8 cellular contexts compared by ENCODE assay signal in genomic region chr19:17718988-17719711, GRCh38. TPM values are rescaled to one million over a fixed set of nuclear protein-coding genes. Genes with fewer than 3 reads are reported as not detected.
DNase-seq lines count a peak whose midpoint lies in the region; ATAC-seq and TF ChIP-seq lines count a peak whose summit lies in the region.

A gene with protein sequence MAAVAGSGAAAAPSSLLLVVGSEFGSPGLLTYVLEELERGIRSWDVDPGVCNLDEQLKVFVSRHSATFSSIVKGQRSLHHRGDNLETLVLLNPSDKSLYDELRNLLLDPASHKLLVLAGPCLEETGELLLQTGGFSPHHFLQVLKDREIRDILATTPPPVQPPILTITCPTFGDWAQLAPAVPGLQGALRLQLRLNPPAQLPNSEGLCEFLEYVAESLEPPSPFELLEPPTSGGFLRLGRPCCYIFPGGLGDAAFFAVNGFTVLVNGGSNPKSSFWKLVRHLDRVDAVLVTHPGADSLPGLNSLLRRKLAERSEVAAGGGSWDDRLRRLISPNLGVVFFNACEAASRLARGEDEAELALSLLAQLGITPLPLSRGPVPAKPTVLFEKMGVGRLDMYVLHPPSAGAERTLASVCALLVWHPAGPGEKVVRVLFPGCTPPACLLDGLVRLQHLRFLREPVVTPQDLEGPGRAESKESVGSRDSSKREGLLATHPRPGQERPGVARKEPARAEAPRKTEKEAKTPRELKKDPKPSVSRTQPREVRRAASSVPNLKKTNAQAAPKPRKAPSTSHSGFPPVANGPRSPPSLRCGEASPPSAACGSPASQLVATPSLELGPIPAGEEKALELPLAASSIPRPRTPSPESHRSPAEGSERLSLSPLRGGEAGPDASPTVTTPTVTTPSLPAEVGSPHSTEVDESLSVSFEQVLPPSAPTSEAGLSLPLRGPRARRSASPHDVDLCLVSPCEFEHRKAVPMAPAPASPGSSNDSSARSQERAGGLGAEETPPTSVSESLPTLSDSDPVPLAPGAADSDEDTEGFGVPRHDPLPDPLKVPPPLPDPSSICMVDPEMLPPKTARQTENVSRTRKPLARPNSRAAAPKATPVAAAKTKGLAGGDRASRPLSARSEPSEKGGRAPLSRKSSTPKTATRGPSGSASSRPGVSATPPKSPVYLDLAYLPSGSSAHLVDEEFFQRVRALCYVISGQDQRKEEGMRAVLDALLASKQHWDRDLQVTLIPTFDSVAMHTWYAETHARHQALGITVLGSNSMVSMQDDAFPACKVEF (plus strand): TSS chr19:17719480. CDS start chr19:17719503, 23 bp downstream.

- peak; percentile 81 to 89 for ATAC-seq in activated CD4-positive, CD25-positive, alpha-beta regulatory T cell treated with anti-CD3 and anti-CD28 coated beads, Interleukin-2, amount 50 U/mL, for 24 hours
- ATAC-seq in GM21717 (IDR thresholded peaks at IDR 0.05; ENCODE audit: unreplicated experiment), result no peak

- POLR2A ChIA-PET in HEK293 (lab: Yijun Ruan, JAX), result interaction anchor here (0.6 to 3.0 kb wide), 10 partner anchors 14 to 207 kb away, joined by 3 to 10 read pairs (median 4); partner anchors contain the start of genes B3GNT3, PGLS and RPL18A

- H3K4me3 ChIP-seq in HEK293 (ENCODE audit: low read depth, low read length), result peak within 1 kb of the TSS; percentile 93
- H3K4me3 ChIP-seq in kidney epithelial cell (ENCODE audit: low read depth, low read length), result peak within 1 kb of the TSS; percentile 92

- peaks cover 6% of the 10 kb centered on the region for H3K4me1 ChIP-seq in HEK293 (ENCODE audit: control insufficient read depth, insufficient read depth, low read length)

- no peaks in the 10 kb centered on the region for H3K9me3 ChIP-seq in HEK293 (ENCODE audit: control insufficient read depth, insufficient read depth, low read depth, low read length)

- H3K27me3 ChIP-seq in kidney epithelial cell (ENCODE audit: control insufficient read depth, insufficient read depth, low read length), result no peaks in the 10 kb centered on the region

- TF ChIP-seq CTCF in HEK293 (tag by site-specific recombination; IDR thresholded peaks at IDR 0.05), result no peak
- TF ChIP-seq CTCF in kidney epithelial cell (IDR thresholded peaks at IDR 0.05; ENCODE audit: insufficient read depth, low read length, poor library complexity, severe bottlenecking), result no peak

- peak within 1 kb of the TSS; percentile 50; the same call in 1 of the 2 replicates for H3K27ac ChIP-seq in HEK293 (ENCODE audit: extremely low read depth, low read depth, low read length)

- DNase-seq in GF-D8 (lab: John Stamatoyannopoulos, UW) (peak; percentile 62), NCI-H2029 treated with DMSO at 0.1 percent for 48 hours (lab: John Stamatoyannopoulos, UW) (peak; percentile 27), cerebellar cortex (ENCODE audit: low spot score) (peak; percentile 62), kidney epithelial cell (ENCODE audit: low read depth) (no peak)
- DNase-seq in stimulated activated CD4-positive, alpha-beta T cell treated with anti-CD3 and anti-CD28 coated beads, Interleukin-1b, Interleukin-23, amount 100 ng/mL, for 24 hours (ENCODE audit: low read depth in 4 of 4, low spot score in 1 of 4), result peak; percentile 42 to 58 (median 50)

- H3K36me3 ChIP-seq in HEK293 (ENCODE audit: control insufficient read depth in 2 of 2, insufficient read depth in 1 of 2, low read length in 2 of 2), result peaks cover 7 to 19% of the 10 kb centered on the region in 2 experiments; a peak in 2 of 3 replicates
- H3K36me3 ChIP-seq in kidney epithelial cell (ENCODE audit: control insufficient read depth, insufficient read depth, low read length), result no peaks in the 10 kb centered on the region

- CTCF ChIA-PET in HEK293 (lab: Yijun Ruan, JAX), result interaction anchor here (0.6 to 1.4 kb wide), 5 partner anchors 34 to 254 kb away, joined by 3 to 8 read pairs (median 3); no protein-coding TSS in a partner anchor

TF ChIP-seq in HEK293, 187 proteins besides CTCF, POLR2A, EP300 and RAD21 (continues in another document):
- TF ChIP-seq ZNF394 (tag by site-specific recombination; IDR thresholded peaks at IDR 0.05; ENCODE audit: borderline replicate concordance) (peak; percentile 11; the same call in 1 of the 2 replicates), ZNF514 (tag by site-specific recombination; IDR thresholded peaks at IDR 0.05) (no peak), ZNF292 (tag by site-specific recombination; IDR thresholded peaks at IDR 0.05; ENCODE audit: borderline replicate concordance, low read depth) (no peak), ZNF623 (tag by site-specific recombination; IDR thresholded peaks at IDR 0.05) (no peak), BCL11A (tag by site-specific recombination; IDR thresholded peaks at IDR 0.05; ENCODE audit: low read depth) (peak; percentile 49; the same call in 1 of the 2 replicates), ZNF621 (tag by site-specific recombination; IDR thresholded peaks at IDR 0.05) (no peak), SP3 (tag by site-specific recombination; IDR thresholded peaks at IDR 0.05) (peak; percentile 97), KLF7 (tag by site-specific recombination; IDR thresholded peaks at IDR 0.05; ENCODE audit: borderline replicate concordance) (0 out of 2 replicates have a peak, but pooled peaks have one; percentile 48), ATF2 (tag by site-specific recombination; IDR thresholded peaks at IDR 0.05; ENCODE audit: low read depth) (no peak), ZNF132 (tag by site-specific recombination; IDR thresholded peaks at IDR 0.05; ENCODE audit: borderline replicate concordance) (no peak), ZNF19 (tag by site-specific recombination; IDR thresholded peaks at IDR 0.05; ENCODE audit: low read depth) (no peak), ZFP69B (tag by site-specific recombination; IDR thresholded peaks at IDR 0.05) (peak; percentile 99), ZBTB1 (tag by site-specific recombination; IDR thresholded peaks at IDR 0.05) (no peak), ZNF501 (tag by site-specific recombination; IDR thresholded peaks at IDR 0.05) (no peak)
- TF ChIP-seq, protein P1, sequence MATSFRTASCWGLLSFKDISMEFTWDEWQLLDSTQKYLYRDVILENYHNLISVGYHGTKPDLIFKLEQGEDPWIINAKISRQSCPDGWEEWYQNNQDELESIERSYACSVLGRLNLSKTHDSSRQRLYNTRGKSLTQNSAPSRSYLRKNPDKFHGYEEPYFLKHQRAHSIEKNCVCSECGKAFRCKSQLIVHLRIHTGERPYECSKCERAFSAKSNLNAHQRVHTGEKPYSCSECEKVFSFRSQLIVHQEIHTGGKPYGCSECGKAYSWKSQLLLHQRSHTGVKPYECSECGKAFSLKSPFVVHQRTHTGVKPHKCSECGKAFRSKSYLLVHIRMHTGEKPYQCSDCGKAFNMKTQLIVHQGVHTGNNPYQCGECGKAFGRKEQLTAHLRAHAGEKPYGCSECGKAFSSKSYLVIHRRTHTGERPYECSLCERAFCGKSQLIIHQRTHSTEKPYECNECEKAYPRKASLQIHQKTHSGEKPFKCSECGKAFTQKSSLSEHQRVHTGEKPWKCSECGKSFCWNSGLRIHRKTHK (tag by site-specific recombination; IDR thresholded peaks at IDR 0.05), result no peak
- TF ChIP-seq, protein P2, sequence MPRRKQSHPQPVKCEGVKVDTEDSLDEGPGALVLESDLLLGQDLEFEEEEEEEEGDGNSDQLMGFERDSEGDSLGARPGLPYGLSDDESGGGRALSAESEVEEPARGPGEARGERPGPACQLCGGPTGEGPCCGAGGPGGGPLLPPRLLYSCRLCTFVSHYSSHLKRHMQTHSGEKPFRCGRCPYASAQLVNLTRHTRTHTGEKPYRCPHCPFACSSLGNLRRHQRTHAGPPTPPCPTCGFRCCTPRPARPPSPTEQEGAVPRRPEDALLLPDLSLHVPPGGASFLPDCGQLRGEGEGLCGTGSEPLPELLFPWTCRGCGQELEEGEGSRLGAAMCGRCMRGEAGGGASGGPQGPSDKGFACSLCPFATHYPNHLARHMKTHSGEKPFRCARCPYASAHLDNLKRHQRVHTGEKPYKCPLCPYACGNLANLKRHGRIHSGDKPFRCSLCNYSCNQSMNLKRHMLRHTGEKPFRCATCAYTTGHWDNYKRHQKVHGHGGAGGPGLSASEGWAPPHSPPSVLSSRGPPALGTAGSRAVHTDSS (tag by site-specific recombination; IDR thresholded peaks at IDR 0.05), result no peak
- TF ChIP-seq, protein P3, sequence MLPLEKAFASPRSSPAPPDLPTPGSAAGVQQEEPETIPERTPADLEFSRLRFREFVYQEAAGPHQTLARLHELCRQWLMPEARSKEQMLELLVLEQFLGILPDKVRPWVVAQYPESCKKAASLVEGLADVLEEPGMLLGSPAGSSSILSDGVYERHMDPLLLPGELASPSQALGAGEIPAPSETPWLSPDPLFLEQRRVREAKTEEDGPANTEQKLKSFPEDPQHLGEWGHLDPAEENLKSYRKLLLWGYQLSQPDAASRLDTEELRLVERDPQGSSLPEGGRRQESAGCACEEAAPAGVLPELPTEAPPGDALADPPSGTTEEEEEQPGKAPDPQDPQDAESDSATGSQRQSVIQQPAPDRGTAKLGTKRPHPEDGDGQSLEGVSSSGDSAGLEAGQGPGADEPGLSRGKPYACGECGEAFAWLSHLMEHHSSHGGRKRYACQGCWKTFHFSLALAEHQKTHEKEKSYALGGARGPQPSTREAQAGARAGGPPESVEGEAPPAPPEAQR (tag by site-specific recombination; IDR thresholded peaks at IDR 0.05), result no peak
- TF ChIP-seq, protein P4, sequence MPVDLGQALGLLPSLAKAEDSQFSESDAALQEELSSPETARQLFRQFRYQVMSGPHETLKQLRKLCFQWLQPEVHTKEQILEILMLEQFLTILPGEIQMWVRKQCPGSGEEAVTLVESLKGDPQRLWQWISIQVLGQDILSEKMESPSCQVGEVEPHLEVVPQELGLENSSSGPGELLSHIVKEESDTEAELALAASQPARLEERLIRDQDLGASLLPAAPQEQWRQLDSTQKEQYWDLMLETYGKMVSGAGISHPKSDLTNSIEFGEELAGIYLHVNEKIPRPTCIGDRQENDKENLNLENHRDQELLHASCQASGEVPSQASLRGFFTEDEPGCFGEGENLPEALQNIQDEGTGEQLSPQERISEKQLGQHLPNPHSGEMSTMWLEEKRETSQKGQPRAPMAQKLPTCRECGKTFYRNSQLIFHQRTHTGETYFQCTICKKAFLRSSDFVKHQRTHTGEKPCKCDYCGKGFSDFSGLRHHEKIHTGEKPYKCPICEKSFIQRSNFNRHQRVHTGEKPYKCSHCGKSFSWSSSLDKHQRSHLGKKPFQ (tag by site-specific recombination; IDR thresholded peaks at IDR 0.05), result no peak

RNA-seq across cellular contexts. Expression of the gene that starts here (rescaled TPM):
- 43.1 and 57.4 TPM in 2 replicates for total RNA-seq in kidney epithelial cell
